1 cellular context compared by ENCODE assay signal in the genomic region with DNA sequence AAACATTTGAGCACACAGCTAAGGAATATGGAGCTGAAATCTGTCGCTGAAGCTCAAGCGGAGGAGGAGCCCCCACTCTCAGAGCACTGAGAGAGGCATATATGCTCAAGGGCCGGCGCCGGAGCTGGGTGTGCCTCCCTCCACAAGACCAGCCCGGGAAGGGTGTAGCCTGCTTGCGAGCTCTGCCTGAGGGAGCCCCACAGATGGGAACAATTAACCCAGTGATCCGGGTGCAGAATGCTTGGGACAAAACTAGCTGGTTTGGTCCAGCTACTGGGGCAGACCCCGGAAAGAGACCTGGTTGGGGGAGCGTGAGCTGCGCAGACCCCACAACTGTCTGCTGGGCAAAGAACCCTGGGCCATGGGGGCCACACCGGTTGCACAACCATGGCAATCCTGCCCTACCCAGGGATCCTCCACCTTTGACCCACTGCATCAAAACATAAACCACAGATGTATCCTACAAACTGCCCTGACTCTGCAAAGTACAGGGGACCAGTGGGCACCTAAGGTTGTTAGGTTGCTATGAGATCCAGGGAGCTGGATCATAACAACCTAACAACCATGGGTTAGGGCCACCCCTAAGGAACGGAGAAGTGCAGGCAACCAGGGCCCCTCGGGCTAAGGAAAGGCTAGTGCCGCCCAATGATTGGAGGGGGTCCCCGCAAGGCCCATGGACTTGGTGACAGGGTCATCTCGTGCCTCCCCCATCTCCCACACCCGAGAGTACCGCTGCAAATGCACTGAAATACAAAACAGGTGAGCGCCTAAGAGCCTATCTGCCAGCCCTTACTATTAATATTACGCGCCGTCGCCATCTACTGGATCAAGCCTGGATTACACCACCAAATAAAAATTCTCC.
TF ChIP-seq lines count a peak whose summit lies in the region.

No MANE protein-coding gene starts in this region.

TF ChIP-seq in K562, 482 proteins besides CTCF, POLR2A, EP300 and RAD21 (continued from another document):
- TF ChIP-seq KLF16 (IDR thresholded peaks at IDR 0.05) (peak; percentile 15; the same call in 1 of the 2 replicates), CCNT2 (IDR thresholded peaks at IDR 0.05; ENCODE audit: borderline replicate concordance, extremely low read depth, insufficient read length, low read depth, low read length) (no peak), HMG20A (CRISPR knock-in tag; conservative IDR thresholded peaks at IDR 0.05) (no peak), L3MBTL2 (IDR thresholded peaks at IDR 0.05) (no peak), SNIP1 (IDR thresholded peaks at IDR 0.05; ENCODE audit: low read depth) (no peak), FUS (optimal IDR thresholded peaks at IDR 0.05; ENCODE audit: low read depth, low read length) (no peak), SMC3 (conservative IDR thresholded peaks at IDR 0.05; ENCODE audit: insufficient read depth, low read depth, low read length) (0 out of 2 replicates have a peak, but pooled peaks have one; percentile 44), SMARCA5 (IDR thresholded peaks at IDR 0.05) (no peak), ZNF282 (CRISPR knock-in tag; IDR thresholded peaks at IDR 0.05) (no peak)
- TF ChIP-seq, protein P1, sequence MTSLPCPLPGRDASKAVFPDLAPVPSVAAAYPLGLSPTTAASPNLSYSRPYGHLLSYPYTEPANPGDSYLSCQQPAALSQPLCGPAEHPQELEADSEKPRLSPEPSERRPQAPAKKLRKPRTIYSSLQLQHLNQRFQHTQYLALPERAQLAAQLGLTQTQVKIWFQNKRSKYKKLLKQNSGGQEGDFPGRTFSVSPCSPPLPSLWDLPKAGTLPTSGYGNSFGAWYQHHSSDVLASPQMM (CRISPR knock-in tag; IDR thresholded peaks at IDR 0.05): no peak
